1 cellular context compared by ENCODE assay signal in the genomic region with DNA sequence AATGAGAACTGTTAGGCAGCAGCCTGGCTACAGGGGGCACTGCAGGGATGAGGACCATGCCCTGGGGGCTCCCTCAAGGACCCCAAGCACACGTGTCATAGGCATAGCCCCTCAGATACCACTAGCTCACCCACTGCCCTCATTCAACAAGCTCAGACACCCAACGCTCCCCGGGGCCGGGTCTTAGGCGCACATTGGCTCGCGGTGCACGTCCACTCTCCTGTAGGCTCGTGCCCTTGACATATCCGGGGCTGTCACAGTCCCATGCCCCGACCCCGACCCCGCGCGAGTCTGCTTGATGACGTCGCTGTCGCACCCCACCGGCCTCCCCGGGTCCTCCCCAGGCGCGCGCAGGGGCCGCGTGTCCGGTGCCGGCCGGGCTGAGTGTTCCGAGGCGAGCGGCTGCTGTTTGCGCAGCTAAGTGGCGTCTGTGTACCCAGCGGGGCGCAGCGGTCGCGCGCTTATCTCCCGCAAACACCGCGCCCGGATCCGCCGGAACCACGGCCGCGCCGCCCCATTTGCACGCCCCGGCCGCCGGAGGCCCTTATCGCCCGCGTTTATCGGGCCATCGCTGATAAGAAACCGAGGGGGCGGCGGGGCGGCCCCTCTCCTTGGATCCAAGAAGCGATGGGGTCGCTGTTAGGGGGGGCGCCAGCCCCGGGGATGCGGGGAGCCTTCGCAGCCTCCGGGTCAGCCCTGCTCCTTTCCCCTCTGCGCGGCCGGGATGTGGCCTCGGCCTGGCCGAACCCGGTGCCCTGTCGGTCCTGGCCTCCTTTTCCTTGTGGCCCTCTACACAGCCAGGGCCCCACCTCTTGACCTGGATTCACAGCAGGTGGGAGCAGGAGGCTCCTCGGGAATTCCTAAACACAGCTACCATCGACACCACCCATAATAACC.
TF ChIP-seq lines count a peak whose summit lies in the region.

No MANE protein-coding gene starts in this region.

TF ChIP-seq in HepG2, 621 proteins besides CTCF, POLR2A, EP300 and RAD21 (continued from another document and continues in another):
- TF ChIP-seq HMG20A (CRISPR knock-in tag; IDR thresholded peaks at IDR 0.05; ENCODE audit: borderline replicate concordance), result peak; percentile 65; the same call in 1 of the 2 replicates
- TF ChIP-seq, protein P1, sequence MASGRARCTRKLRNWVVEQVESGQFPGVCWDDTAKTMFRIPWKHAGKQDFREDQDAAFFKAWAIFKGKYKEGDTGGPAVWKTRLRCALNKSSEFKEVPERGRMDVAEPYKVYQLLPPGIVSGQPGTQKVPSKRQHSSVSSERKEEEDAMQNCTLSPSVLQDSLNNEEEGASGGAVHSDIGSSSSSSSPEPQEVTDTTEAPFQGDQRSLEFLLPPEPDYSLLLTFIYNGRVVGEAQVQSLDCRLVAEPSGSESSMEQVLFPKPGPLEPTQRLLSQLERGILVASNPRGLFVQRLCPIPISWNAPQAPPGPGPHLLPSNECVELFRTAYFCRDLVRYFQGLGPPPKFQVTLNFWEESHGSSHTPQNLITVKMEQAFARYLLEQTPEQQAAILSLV (CRISPR knock-in tag; IDR thresholded peaks at IDR 0.05; ENCODE audit: borderline replicate concordance), result peak; percentile 93; the same call in 1 of the 2 replicates
- no peak for TF ChIP-seq TCF12 (IDR thresholded peaks at IDR 0.05)
- TF ChIP-seq TCF12 (CRISPR knock-in tag; IDR thresholded peaks at IDR 0.05), result peak; percentile 99
- TF ChIP-seq ZNF605 (CRISPR knock-in tag; IDR thresholded peaks at IDR 0.05), result peak; percentile 99
- TF ChIP-seq GATA4 (IDR thresholded peaks at IDR 0.05; ENCODE audit: borderline replicate concordance, low read depth), result peak; percentile 100
- 0 out of 2 replicates have a peak, but pooled peaks have one; percentile 72 for TF ChIP-seq RFXAP (CRISPR knock-in tag; IDR thresholded peaks at IDR 0.05; ENCODE audit: borderline replicate concordance)
- TF ChIP-seq GZF1 (CRISPR knock-in tag; IDR thresholded peaks at IDR 0.05), result no peak; the same call in 1 of the 2 replicates
- no peak for TF ChIP-seq KDM4B (CRISPR knock-in tag; IDR thresholded peaks at IDR 0.05)
- peak; percentile 41; the same call in 1 of the 2 replicates for TF ChIP-seq ZNF782 (CRISPR knock-in tag; IDR thresholded peaks at IDR 0.05; ENCODE audit: borderline replicate concordance)
- peak; percentile 95 for TF ChIP-seq RARA (CRISPR knock-in tag; IDR thresholded peaks at IDR 0.05)
- TF ChIP-seq FOXM1 (CRISPR knock-in tag; IDR thresholded peaks at IDR 0.05), result no peak
- TF ChIP-seq ZFP36L1 (CRISPR knock-in tag; IDR thresholded peaks at IDR 0.05), result no peak
- TF ChIP-seq ZNF12 (CRISPR knock-in tag; IDR thresholded peaks at IDR 0.05), result 0 out of 2 replicates have a peak, but pooled peaks have one; percentile 18
- peak; percentile 91; the same call in 1 of the 2 replicates for TF ChIP-seq FOXC1 (CRISPR knock-in tag; IDR thresholded peaks at IDR 0.05; ENCODE audit: borderline replicate concordance)
- TF ChIP-seq SIX4 (CRISPR knock-in tag; IDR thresholded peaks at IDR 0.05), result no peak
- TF ChIP-seq, protein P2, sequence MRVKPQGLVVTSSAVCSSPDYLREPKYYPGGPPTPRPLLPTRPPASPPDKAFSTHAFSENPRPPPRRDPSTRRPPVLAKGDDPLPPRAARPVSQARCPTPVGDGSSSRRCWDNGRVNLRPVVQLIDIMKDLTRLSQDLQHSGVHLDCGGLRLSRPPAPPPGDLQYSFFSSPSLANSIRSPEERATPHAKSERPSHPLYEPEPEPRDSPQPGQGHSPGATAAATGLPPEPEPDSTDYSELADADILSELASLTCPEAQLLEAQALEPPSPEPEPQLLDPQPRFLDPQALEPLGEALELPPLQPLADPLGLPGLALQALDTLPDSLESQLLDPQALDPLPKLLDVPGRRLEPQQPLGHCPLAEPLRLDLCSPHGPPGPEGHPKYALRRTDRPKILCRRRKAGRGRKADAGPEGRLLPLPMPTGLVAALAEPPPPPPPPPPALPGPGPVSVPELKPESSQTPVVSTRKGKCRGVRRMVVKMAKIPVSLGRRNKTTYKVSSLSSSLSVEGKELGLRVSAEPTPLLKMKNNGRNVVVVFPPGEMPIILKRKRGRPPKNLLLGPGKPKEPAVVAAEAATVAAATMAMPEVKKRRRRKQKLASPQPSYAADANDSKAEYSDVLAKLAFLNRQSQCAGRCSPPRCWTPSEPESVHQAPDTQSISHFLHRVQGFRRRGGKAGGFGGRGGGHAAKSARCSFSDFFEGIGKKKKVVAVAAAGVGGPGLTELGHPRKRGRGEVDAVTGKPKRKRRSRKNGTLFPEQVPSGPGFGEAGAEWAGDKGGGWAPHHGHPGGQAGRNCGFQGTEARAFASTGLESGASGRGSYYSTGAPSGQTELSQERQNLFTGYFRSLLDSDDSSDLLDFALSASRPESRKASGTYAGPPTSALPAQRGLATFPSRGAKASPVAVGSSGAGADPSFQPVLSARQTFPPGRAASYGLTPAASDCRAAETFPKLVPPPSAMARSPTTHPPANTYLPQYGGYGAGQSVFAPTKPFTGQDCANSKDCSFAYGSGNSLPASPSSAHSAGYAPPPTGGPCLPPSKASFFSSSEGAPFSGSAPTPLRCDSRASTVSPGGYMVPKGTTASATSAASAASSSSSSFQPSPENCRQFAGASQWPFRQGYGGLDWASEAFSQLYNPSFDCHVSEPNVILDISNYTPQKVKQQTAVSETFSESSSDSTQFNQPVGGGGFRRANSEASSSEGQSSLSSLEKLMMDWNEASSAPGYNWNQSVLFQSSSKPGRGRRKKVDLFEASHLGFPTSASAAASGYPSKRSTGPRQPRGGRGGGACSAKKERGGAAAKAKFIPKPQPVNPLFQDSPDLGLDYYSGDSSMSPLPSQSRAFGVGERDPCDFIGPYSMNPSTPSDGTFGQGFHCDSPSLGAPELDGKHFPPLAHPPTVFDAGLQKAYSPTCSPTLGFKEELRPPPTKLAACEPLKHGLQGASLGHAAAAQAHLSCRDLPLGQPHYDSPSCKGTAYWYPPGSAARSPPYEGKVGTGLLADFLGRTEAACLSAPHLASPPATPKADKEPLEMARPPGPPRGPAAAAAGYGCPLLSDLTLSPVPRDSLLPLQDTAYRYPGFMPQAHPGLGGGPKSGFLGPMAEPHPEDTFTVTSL (CRISPR knock-in tag; IDR thresholded peaks at IDR 0.05; ENCODE audit: borderline replicate concordance), result peak; percentile 88
- no peak for TF ChIP-seq ZNF3 (CRISPR knock-in tag; IDR thresholded peaks at IDR 0.05)
- TF ChIP-seq SMARCC2 (IDR thresholded peaks at IDR 0.05), result no peak
- TF ChIP-seq, protein P3, sequence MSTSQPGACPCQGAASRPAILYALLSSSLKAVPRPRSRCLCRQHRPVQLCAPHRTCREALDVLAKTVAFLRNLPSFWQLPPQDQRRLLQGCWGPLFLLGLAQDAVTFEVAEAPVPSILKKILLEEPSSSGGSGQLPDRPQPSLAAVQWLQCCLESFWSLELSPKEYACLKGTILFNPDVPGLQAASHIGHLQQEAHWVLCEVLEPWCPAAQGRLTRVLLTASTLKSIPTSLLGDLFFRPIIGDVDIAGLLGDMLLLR (CRISPR knock-in tag; IDR thresholded peaks at IDR 0.05), result peak; percentile 42
- peak; percentile 66; the same call in 1 of the 2 replicates for TF ChIP-seq ZFP37 (CRISPR knock-in tag; IDR thresholded peaks at IDR 0.05; ENCODE audit: borderline replicate concordance)
- 0 out of 2 replicates have a peak, but pooled peaks have one; percentile 38 for TF ChIP-seq CAMTA2 (CRISPR knock-in tag; IDR thresholded peaks at IDR 0.05; ENCODE audit: borderline replicate concordance)
- peak; percentile 95 for TF ChIP-seq ZNF18 (CRISPR knock-in tag; IDR thresholded peaks at IDR 0.05; ENCODE audit: insufficient replicate concordance)
- TF ChIP-seq ZNF614 (CRISPR knock-in tag; IDR thresholded peaks at IDR 0.05; ENCODE audit: borderline replicate concordance), result 0 out of 2 replicates have a peak, but pooled peaks have one; percentile 66
- peak; percentile 73; the same call in 1 of the 2 replicates for TF ChIP-seq PPARG (CRISPR knock-in tag; conservative IDR thresholded peaks at IDR 0.05)
- no peak for TF ChIP-seq FOXA1 (IDR thresholded peaks at IDR 0.05)
- peak; percentile 99 for TF ChIP-seq FOXA1 (CRISPR knock-in tag; IDR thresholded peaks at IDR 0.05)
- peak; percentile 95 for TF ChIP-seq ZNF724P (CRISPR knock-in tag; IDR thresholded peaks at IDR 0.05; ENCODE audit: borderline replicate concordance)
- no peak for TF ChIP-seq ZFP36 (IDR thresholded peaks at IDR 0.05; ENCODE audit: borderline replicate concordance, low read depth, low read length, partially characterized antibody)
- TF ChIP-seq DR1 (CRISPR knock-in tag; IDR thresholded peaks at IDR 0.05), result 0 out of 2 replicates have a peak, but pooled peaks have one; percentile 34
- TF ChIP-seq MBD4 (IDR thresholded peaks at IDR 0.05; ENCODE audit: borderline replicate concordance, low read length), result no peak
- TF ChIP-seq, protein P4, sequence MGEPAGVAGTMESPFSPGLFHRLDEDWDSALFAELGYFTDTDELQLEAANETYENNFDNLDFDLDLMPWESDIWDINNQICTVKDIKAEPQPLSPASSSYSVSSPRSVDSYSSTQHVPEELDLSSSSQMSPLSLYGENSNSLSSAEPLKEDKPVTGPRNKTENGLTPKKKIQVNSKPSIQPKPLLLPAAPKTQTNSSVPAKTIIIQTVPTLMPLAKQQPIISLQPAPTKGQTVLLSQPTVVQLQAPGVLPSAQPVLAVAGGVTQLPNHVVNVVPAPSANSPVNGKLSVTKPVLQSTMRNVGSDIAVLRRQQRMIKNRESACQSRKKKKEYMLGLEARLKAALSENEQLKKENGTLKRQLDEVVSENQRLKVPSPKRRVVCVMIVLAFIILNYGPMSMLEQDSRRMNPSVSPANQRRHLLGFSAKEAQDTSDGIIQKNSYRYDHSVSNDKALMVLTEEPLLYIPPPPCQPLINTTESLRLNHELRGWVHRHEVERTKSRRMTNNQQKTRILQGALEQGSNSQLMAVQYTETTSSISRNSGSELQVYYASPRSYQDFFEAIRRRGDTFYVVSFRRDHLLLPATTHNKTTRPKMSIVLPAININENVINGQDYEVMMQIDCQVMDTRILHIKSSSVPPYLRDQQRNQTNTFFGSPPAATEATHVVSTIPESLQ (CRISPR knock-in tag; conservative IDR thresholded peaks at IDR 0.05), result no peak
- peak; percentile 84 for TF ChIP-seq MAX (IDR thresholded peaks at IDR 0.05)
- TF ChIP-seq CBFB (CRISPR knock-in tag; IDR thresholded peaks at IDR 0.05), result peak; percentile 98
- peak; percentile 97 for TF ChIP-seq SALL1 (CRISPR knock-in tag; IDR thresholded peaks at IDR 0.05)
- peak; percentile 99; the same call in 1 of the 2 replicates for TF ChIP-seq ZNF788 (CRISPR knock-in tag; IDR thresholded peaks at IDR 0.05; ENCODE audit: borderline replicate concordance)
- TF ChIP-seq ZBTB7A (CRISPR knock-in tag; IDR thresholded peaks at IDR 0.05), result peak; percentile 94
- no peak for TF ChIP-seq SP140L (CRISPR knock-in tag; IDR thresholded peaks at IDR 0.05; ENCODE audit: borderline replicate concordance)
- TF ChIP-seq ARHGAP35 (CRISPR knock-in tag; IDR thresholded peaks at IDR 0.05; ENCODE audit: borderline replicate concordance), result peak; percentile 96
- TF ChIP-seq, protein P5, sequence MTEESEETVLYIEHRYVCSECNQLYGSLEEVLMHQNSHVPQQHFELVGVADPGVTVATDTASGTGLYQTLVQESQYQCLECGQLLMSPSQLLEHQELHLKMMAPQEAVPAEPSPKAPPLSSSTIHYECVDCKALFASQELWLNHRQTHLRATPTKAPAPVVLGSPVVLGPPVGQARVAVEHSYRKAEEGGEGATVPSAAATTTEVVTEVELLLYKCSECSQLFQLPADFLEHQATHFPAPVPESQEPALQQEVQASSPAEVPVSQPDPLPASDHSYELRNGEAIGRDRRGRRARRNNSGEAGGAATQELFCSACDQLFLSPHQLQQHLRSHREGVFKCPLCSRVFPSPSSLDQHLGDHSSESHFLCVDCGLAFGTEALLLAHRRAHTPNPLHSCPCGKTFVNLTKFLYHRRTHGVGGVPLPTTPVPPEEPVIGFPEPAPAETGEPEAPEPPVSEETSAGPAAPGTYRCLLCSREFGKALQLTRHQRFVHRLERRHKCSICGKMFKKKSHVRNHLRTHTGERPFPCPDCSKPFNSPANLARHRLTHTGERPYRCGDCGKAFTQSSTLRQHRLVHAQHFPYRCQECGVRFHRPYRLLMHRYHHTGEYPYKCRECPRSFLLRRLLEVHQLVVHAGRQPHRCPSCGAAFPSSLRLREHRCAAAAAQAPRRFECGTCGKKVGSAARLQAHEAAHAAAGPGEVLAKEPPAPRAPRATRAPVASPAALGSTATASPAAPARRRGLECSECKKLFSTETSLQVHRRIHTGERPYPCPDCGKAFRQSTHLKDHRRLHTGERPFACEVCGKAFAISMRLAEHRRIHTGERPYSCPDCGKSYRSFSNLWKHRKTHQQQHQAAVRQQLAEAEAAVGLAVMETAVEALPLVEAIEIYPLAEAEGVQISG (CRISPR knock-in tag; IDR thresholded peaks at IDR 0.05), result peak; percentile 89
- TF ChIP-seq ZFP90 (CRISPR knock-in tag; IDR thresholded peaks at IDR 0.05; ENCODE audit: borderline replicate concordance), result peak; percentile 58; the same call in 1 of the 2 replicates
- no peak for TF ChIP-seq ZNF720 (CRISPR knock-in tag; IDR thresholded peaks at IDR 0.05)
- TF ChIP-seq, protein P6, sequence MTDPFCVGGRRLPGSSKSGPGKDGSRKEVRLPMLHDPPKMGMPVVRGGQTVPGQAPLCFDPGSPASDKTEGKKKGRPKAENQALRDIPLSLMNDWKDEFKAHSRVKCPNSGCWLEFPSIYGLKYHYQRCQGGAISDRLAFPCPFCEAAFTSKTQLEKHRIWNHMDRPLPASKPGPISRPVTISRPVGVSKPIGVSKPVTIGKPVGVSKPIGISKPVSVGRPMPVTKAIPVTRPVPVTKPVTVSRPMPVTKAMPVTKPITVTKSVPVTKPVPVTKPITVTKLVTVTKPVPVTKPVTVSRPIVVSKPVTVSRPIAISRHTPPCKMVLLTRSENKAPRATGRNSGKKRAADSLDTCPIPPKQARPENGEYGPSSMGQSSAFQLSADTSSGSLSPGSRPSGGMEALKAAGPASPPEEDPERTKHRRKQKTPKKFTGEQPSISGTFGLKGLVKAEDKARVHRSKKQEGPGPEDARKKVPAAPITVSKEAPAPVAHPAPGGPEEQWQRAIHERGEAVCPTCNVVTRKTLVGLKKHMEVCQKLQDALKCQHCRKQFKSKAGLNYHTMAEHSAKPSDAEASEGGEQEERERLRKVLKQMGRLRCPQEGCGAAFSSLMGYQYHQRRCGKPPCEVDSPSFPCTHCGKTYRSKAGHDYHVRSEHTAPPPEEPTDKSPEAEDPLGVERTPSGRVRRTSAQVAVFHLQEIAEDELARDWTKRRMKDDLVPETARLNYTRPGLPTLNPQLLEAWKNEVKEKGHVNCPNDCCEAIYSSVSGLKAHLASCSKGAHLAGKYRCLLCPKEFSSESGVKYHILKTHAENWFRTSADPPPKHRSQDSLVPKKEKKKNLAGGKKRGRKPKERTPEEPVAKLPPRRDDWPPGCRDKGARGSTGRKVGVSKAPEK (CRISPR knock-in tag; IDR thresholded peaks at IDR 0.05; ENCODE audit: borderline replicate concordance), result peak; percentile 67; the same call in 1 of the 2 replicates
